In the genomic region with DNA sequence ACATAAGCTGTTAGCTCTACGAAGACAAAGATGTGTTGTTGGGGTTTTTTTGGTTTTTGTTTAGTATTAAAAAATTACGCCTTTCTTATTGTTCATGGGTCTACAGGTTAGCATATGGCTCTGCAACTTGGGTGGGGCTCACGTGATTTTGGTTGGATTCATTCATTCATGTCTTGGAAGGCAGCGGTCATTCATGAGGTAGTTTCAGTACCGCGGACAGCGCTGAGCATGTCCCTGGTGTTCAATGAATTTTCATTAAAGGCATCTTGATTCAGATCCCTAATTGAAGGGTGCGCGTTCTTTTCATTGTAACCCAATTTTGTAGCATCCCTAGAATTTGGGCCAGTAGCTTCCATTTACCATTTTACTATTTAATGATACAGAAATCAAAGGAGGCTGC, we compare ENCODE assay signal across 17 cellular contexts. TPM values are rescaled to one million over a fixed set of nuclear protein-coding genes. Genes with fewer than 3 reads are reported as not detected.
A peak's percentile ranks its signal among the peaks of the same experiment; 100 is the strongest.
DNase-seq lines count a peak whose midpoint lies in the region; ATAC-seq, FAIRE-seq and TF ChIP-seq lines count a peak whose summit lies in the region.
"Had no signal": no experiment of that assay in that cellular context is flagged by ENCODE, and none has a peak within 500 bp of the region (broad histone marks: within the 10 kb centered on the region; RNA-seq: fewer than 3 reads in every experiment).

No MANE protein-coding gene starts in this region.

- RAD21 ChIA-PET in GM12878 (lab: Charles Lee; ENCODE audit: unreplicated experiment): no interaction called here

- DNase-seq in GM23338 (ENCODE audit: low spot score): peak; percentile 58
- DNase-seq in Karpas-422: peak; percentile 50
- no peak for DNase-seq in GM12878 (ENCODE audit: low read depth, low spot score)
- DNase-seq in neural progenitor cell (ENCODE audit: low spot score): peak; percentile 86
- no peak for DNase-seq in OCI-M2 (lab: John Stamatoyannopoulos, UW; ENCODE audit: unreplicated experiment)
- DNase-seq in stomach: no peak
- DNase-seq: activated CD4-positive, alpha-beta memory T cell treated with anti-CD3 and anti-CD28 coated beads, Interleukin-2, amount 10 ng/mL, durations not matched to agents 7 days and 5 days; DMS53; MM.1S; NCI-H2081 treated with DMSO at 0.1 percent for 48 hours; stimulated activated CD4-positive, alpha-beta T cell treated with anti-CD3 and anti-CD28 coated beads, Interleukin-1b, Interleukin-23, amount 100 ng/mL, for 48 hours had no signal

- no peaks in the 10 kb centered on the region for H4K20me1 ChIP-seq in GM23338 (replicated peaks; ENCODE audit: insufficient read depth)
- H4K20me1 ChIP-seq in Karpas-422 (ENCODE audit: insufficient read depth, low read depth, low read length): no peaks in the 10 kb centered on the region
- H4K20me1 ChIP-seq in GM12878 (ENCODE audit: control insufficient read depth, insufficient read depth): no peaks in the 10 kb centered on the region
- peaks cover 2% of the 10 kb centered on the region for H4K20me1 ChIP-seq in neural progenitor cell (ENCODE audit: low read depth)

- TF ChIP-seq RAD21 in GM12878 (IDR thresholded peaks at IDR 0.05; ENCODE audit: insufficient read depth, low read depth, low read length): no peak

- CTCF ChIA-PET in GM12878 (lab: Yijun Ruan, JAX): interaction anchor here (0.9 kb wide), 1 partner anchor 520 kb away, joined by 3 read pairs; no protein-coding TSS in a partner anchor

- H3K9me3 ChIP-seq in Karpas-422 (ENCODE audit: low read length) (no peaks in the 10 kb centered on the region), GM12878 (replicated peaks; ENCODE audit: control insufficient read depth, insufficient read depth, low read length) (no peaks in the 10 kb centered on the region), neural progenitor cell (ENCODE audit: low read depth) (no peaks in the 10 kb centered on the region), stomach (peaks cover 0 to 6% (median 0%) of the 10 kb centered on the region in 4 donors)
- H3K9me3 ChIP-seq: BLaER1 treated with 17β-estradiol and CSF1 and Interleukin-3, amounts not matched to agents 10 nM and 100 nM; gastroesophageal sphincter; right atrium auricular region had no signal

- no peak for FAIRE-seq in GM12878 (lab: Jason Lieb, UNC)
- FAIRE-seq: TTC549 had no signal

- H3K36me3 ChIP-seq in GM23338 (ENCODE audit: insufficient read depth): no peaks in the 10 kb centered on the region
- no peaks in the 10 kb centered on the region for H3K36me3 ChIP-seq in Karpas-422 (ENCODE audit: insufficient read depth, low read length)
- no peaks in the 10 kb centered on the region for H3K36me3 ChIP-seq in GM12878 (ENCODE audit: control insufficient read depth in 2 of 2, insufficient read depth in 2 of 2, low read length in 1 of 2)
- no peaks in the 10 kb centered on the region for H3K36me3 ChIP-seq in neural progenitor cell
- no peaks in the 10 kb centered on the region for H3K36me3 ChIP-seq in stomach
- H3K36me3 ChIP-seq: BLaER1 treated with 17β-estradiol and CSF1 and Interleukin-3, amounts not matched to agents 10 nM and 100 nM; gastroesophageal sphincter; right atrium auricular region had no signal

- TF ChIP-seq POLR2A in GM12878 (IDR thresholded peaks at IDR 0.05; ENCODE audit: low read depth, low read length) (no peak), stomach (IDR thresholded peaks at IDR 0.05) (no peak)

- H3K27ac ChIP-seq in GM23338 (ENCODE audit: low read depth) (no peak overlapping the region), Karpas-422 (ENCODE audit: low read length) (no peak overlapping the region), GM12878 (ENCODE audit: control insufficient read depth, insufficient read depth) (no peak overlapping the region), neural progenitor cell (no peak overlapping the region), stomach (no peak overlapping the region)
- H3K27ac ChIP-seq: BLaER1 treated with 17β-estradiol and CSF1 and Interleukin-3, amounts not matched to agents 10 nM and 100 nM; gastroesophageal sphincter; right atrium auricular region had no signal

- no peak overlapping the region for H3K4me3 Mint-ChIP-seq in GM23338
- H3K4me3 Mint-ChIP-seq in neural progenitor cell: no peak overlapping the region
- H3K4me3 Mint-ChIP-seq: activated CD4-positive, alpha-beta memory T cell treated with anti-CD3 and anti-CD28 coated beads, Interleukin-2, amount 10 ng/mL, durations not matched to agents 7 days and 5 days; nephron had no signal

- no peak overlapping the region for H3K4me3 ChIP-seq in GM23338
- H3K4me3 ChIP-seq in Karpas-422 (ENCODE audit: low read length): no peak overlapping the region
- no peak overlapping the region for H3K4me3 ChIP-seq in GM12878
- no peak overlapping the region for H3K4me3 ChIP-seq in neural progenitor cell
- H3K4me3 ChIP-seq in stomach: no peak overlapping the region
- H3K4me3 ChIP-seq: BLaER1 treated with 17β-estradiol and CSF1 and Interleukin-3, amounts not matched to agents 10 nM and 100 nM; gastroesophageal sphincter; right atrium auricular region had no signal

- H3K9me2 ChIP-seq in GM23338 (ENCODE audit: insufficient read depth) (no peaks in the 10 kb centered on the region), Karpas-422 (replicated peaks; ENCODE audit: insufficient read depth, low read length) (no peaks in the 10 kb centered on the region)

- H3K27me3 Mint-ChIP-seq in GM23338 (ENCODE audit: insufficient read depth, low read depth, poor library complexity) (peaks cover 11% of the 10 kb centered on the region), neural progenitor cell (ENCODE audit: insufficient read depth, low read depth) (peaks cover 25% of the 10 kb centered on the region)
- H3K27me3 Mint-ChIP-seq: activated CD4-positive, alpha-beta memory T cell treated with anti-CD3 and anti-CD28 coated beads, Interleukin-2, amount 10 ng/mL, durations not matched to agents 7 days and 5 days had no signal

- H3F3A ChIP-seq in GM23338 (replicated peaks; ENCODE audit: low read depth) (no peaks in the 10 kb centered on the region), neural progenitor cell (ENCODE audit: low read depth) (no peaks in the 10 kb centered on the region)

- H3K9ac ChIP-seq in Karpas-422 (ENCODE audit: low read length): no peak overlapping the region
- H3K9ac ChIP-seq in GM12878 (ENCODE audit: control insufficient read depth, insufficient read depth, low read length): no peak overlapping the region
- no peak overlapping the region for H3K9ac ChIP-seq in neural progenitor cell
- H3K9ac ChIP-seq: BLaER1 treated with 17β-estradiol and CSF1 and Interleukin-3, amounts not matched to agents 10 nM and 100 nM had no signal

- TF ChIP-seq CTCF in GM23338 (conservative IDR thresholded peaks at IDR 0.05; ENCODE audit: low read depth in 2 of 2) (no peak), GM12878 (IDR thresholded peaks at IDR 0.05 in 2 of 3, conservative IDR thresholded peaks at IDR 0.05 in 1 of 3; ENCODE audit: control insufficient read depth in 2 of 3, extremely low read depth in 1 of 3, insufficient read depth in 1 of 3, low read depth in 3 of 3, low read length in 3 of 3) (no peak), neural progenitor cell (IDR thresholded peaks at IDR 0.05) (no peak), stomach (IDR thresholded peaks at IDR 0.05) (no peak)

- H3K4me1 ChIP-seq in GM23338 (ENCODE audit: insufficient read depth): no peaks in the 10 kb centered on the region; the same call in 1 of the 2 replicates
- H3K4me1 ChIP-seq in Karpas-422 (ENCODE audit: low read length): no peaks in the 10 kb centered on the region
- H3K4me1 ChIP-seq in GM12878 (ENCODE audit: control insufficient read depth, insufficient read depth, low read length): no peaks in the 10 kb centered on the region
- no peaks in the 10 kb centered on the region for H3K4me1 ChIP-seq in neural progenitor cell
- H3K4me1 ChIP-seq in stomach: no peaks in the 10 kb centered on the region
- H3K4me1 ChIP-seq: BLaER1 treated with 17β-estradiol and CSF1 and Interleukin-3, amounts not matched to agents 10 nM and 100 nM; gastroesophageal sphincter; right atrium auricular region had no signal

- intact Hi-C loops in GM12878 (cut with micrococcal nuclease; ENCODE audit: unreplicated experiment) (no loop called here), stomach (cut with DNase I; ENCODE audit: low total_unique reads) (no loop called here)

- WGBS in GM12878 (ENCODE audit: insufficient coverage, insufficient replicate concordance, low lambda C conversion rate, missing lambda C conversion rate): 19% methylated on average over 9 of the region's 9 CpGs
- WGBS in stomach, 5 donors: 58 to 65% (median 60%) methylated on average over 9 of the region's 9 CpGs

- H3K4me2 ChIP-seq in GM23338 (no peak overlapping the region), Karpas-422 (ENCODE audit: low read depth, low read length, poor library complexity, severe bottlenecking) (no peak overlapping the region), GM12878 (ENCODE audit: control insufficient read depth, insufficient read depth) (no peak overlapping the region), neural progenitor cell (no peak overlapping the region)
- H3K4me2 ChIP-seq: BLaER1 treated with 17β-estradiol and CSF1 and Interleukin-3, amounts not matched to agents 10 nM and 100 nM had no signal

- no TSS peak for BruUV-seq in GM12878 (replicated peaks; lab: Mats Ljungman, UMichigan)

- H3K27me3 ChIP-seq in GM23338 (ENCODE audit: insufficient read depth): no peaks in the 10 kb centered on the region
- H3K27me3 ChIP-seq in Karpas-422 (ENCODE audit: low read length): no peaks in the 10 kb centered on the region
- no peaks in the 10 kb centered on the region for H3K27me3 ChIP-seq in GM12878 (replicated peaks in 1 of 2; ENCODE audit: control insufficient read depth in 2 of 2, insufficient read depth in 2 of 2, low read length in 1 of 2)
- no peaks in the 10 kb centered on the region for H3K27me3 ChIP-seq in neural progenitor cell
- peaks cover 0 to 39% (median 0%) of the 10 kb centered on the region in 3 donors for H3K27me3 ChIP-seq in stomach
- H3K27me3 ChIP-seq: right atrium auricular region had no signal

- H3K79me2 ChIP-seq in GM23338 (replicated peaks; ENCODE audit: insufficient read depth) (no peaks in the 10 kb centered on the region), Karpas-422 (ENCODE audit: low read length) (no peaks in the 10 kb centered on the region), GM12878 (ENCODE audit: control insufficient read depth, insufficient read depth, low read length) (no peaks in the 10 kb centered on the region), neural progenitor cell (ENCODE audit: low read depth) (no peaks in the 10 kb centered on the region)

- ATAC-seq in GM23338 (no peak), GM12878 (no peak), HG03025 (IDR thresholded peaks at IDR 0.05; ENCODE audit: low FRiP score, unreplicated experiment) (no peak)
- ATAC-seq: gastroesophageal sphincter had no signal

- H2AFZ ChIP-seq in GM23338 (no peak overlapping the region), Karpas-422 (ENCODE audit: low read length) (no peak overlapping the region), GM12878 (ENCODE audit: control insufficient read depth, low read depth, low read length) (no peak overlapping the region), neural progenitor cell (replicated peaks) (no peak overlapping the region)

- H3K36me3 Mint-ChIP-seq in GM23338 (ENCODE audit: low read depth): peaks cover 36% of the 10 kb centered on the region
- no peaks in the 10 kb centered on the region for H3K36me3 Mint-ChIP-seq in neural progenitor cell

- peaks cover 93% of the 10 kb centered on the region for H3K9me3 Mint-ChIP-seq in GM23338
- peaks cover 2% of the 10 kb centered on the region for H3K9me3 Mint-ChIP-seq in neural progenitor cell

- in situ Hi-C loops in GM12878 (cut with MboI): no loop called here

- POLR2A ChIA-PET in GM12878 (lab: Charles Lee): no interaction called here

- H3K4me1 Mint-ChIP-seq in GM23338 (peaks cover 10% of the 10 kb centered on the region), neural progenitor cell (peaks cover 19% of the 10 kb centered on the region)
- H3K4me1 Mint-ChIP-seq: activated CD4-positive, alpha-beta memory T cell treated with anti-CD3 and anti-CD28 coated beads, Interleukin-2, amount 10 ng/mL, durations not matched to agents 7 days and 5 days; nephron had no signal

- SMC1A ChIA-PET in GM12878 (lab: Charles Lee; ENCODE audit: uncharacterized antibody, unreplicated experiment): no interaction called here

- H3K27ac Mint-ChIP-seq in GM23338 (no peak overlapping the region), neural progenitor cell (no peak overlapping the region)
- H3K27ac Mint-ChIP-seq: activated CD4-positive, alpha-beta memory T cell treated with anti-CD3 and anti-CD28 coated beads, Interleukin-2, amount 10 ng/mL, durations not matched to agents 7 days and 5 days; nephron had no signal

- no peak for TF ChIP-seq EP300 in GM12878 (IDR thresholded peaks at IDR 0.05; ENCODE audit: borderline replicate concordance in 1 of 2, control insufficient read depth in 1 of 2, low read depth in 2 of 2, low read length in 2 of 2)
- no peak for TF ChIP-seq EP300 in stomach (IDR thresholded peaks at IDR 0.05)

RNA-seq across cellular contexts. Expression of a gene that starts 42.9 kb away (rescaled TPM):
- total RNA-seq in GM23338 (2014; rRNA removed; shearing (Covaris generic)): 1.8 and 5.5 TPM in 2 replicates
- polyA plus RNA-seq in GM23338 (2016; fragmentation: Nextera tagmentation; extraction: Ambion mirVana) (3.6 and 3.9 TPM in 2 replicates), GM12878 (2011; rRNA removed) (not detected in 2 replicates), GM12878 (2014; fragmentation: Illumina TruSeq; extraction: Trizol) (not detected in 2 replicates), GM12878 (2014; fragmentation: Nextera tagmentation; extraction: Ambion mirVana) (not detected), GM12878 (2014; rRNA removed) (not detected in 2 replicates), GM12878 (2016; fragmentation: Nextera tagmentation; extraction: Ambion mirVana) (not detected), stomach (not detected)
- not detected in 2 replicates for total RNA-seq in Karpas-422 (2014; rRNA removed; shearing (Covaris generic); ENCODE audit: low replicate concordance)
- not detected in 2 replicates for total RNA-seq in GM12878 (2013; cell fraction: nucleolus; rRNA removed)
- total RNA-seq in GM12878 (2014; rRNA removed) (0.05 TPM in 1 of 2 replicates, not detected in the other), GM12878 (2014; rRNA removed; fragmentation: Illumina TruSeq; extraction: Trizol) (not detected in 2 replicates), GM12878 (2021) (not detected in 2 replicates), neural progenitor cell (ENCODE audit: low replicate concordance) (1.5 and 1.8 TPM in 2 replicates), stomach (under 1 TPM in 1 of 5 donors, not detected in 4; 0.18 TPM)
- not detected for polyA plus RNA-seq in GM12878 (2011; ENCODE audit: low read depth)
- not detected in 2 replicates for polyA plus RNA-seq in GM12878 (2011; cell fraction: cytosol; rRNA removed)
- polyA plus RNA-seq in GM12878 (2011; cell fraction: nucleus; rRNA removed): not detected in 2 replicates
- not detected in 2 replicates for polyA plus RNA-seq in GM12878 (2012)
- polyA minus RNA-seq in GM12878 (2011; rRNA and poly(A)+ RNA removed): not detected in 2 replicates
- polyA minus RNA-seq in GM12878 (2011; cell fraction: cytosol; rRNA and poly(A)+ RNA removed): not detected in 2 replicates
- not detected in 2 replicates for polyA minus RNA-seq in GM12878 (2011; cell fraction: nucleus; rRNA and poly(A)+ RNA removed)

Comparison
In these comparisons a context has a peak if more than half of its experiments do, and no peak if none do; other contexts are left out.
1. DNase-seq: peak in GM23338 (single experiment), Karpas-422 (single experiment) and neural progenitor cell (single experiment); none in GM12878 (single experiment), OCI-M2 (single experiment) and stomach (single experiment).